In genomic region chr14:70701610-70702009, GRCh38 we compare ENCODE assay signal across 26 cellular contexts.
"Had no signal": no experiment of that assay in that cellular context is flagged by ENCODE, and none has a peak within 500 bp of the region (broad histone marks: within the 10 kb centered on the region; RNA-seq: fewer than 3 reads in every experiment).

No MANE protein-coding gene starts in this region.

- H3K9me3 Mint-ChIP-seq: T-cell had no signal

- FAIRE-seq: bronchial epithelial cell had no signal

- H3K4me1 Mint-ChIP-seq: T-cell had no signal

- H3K27ac ChIP-seq: SK-N-MC, VCaP had no signal

- H3K27ac Mint-ChIP-seq: activated CD8-positive, alpha-beta T cell treated with anti-CD3 and anti-CD28 coated beads, Interleukin-2, amount 10 ng/mL, durations not matched to agents 7 days and 5 days; T-cell had no signal

- H3K4me3 Mint-ChIP-seq: activated CD8-positive, alpha-beta T cell treated with anti-CD3 and anti-CD28 coated beads, Interleukin-2, amount 10 ng/mL, durations not matched to agents 7 days and 5 days; T-cell had no signal

- H3K4me3 ChIP-seq: SK-N-MC had no signal

- ATAC-seq: activated CD8-positive, alpha-beta T cell treated with anti-CD3 and anti-CD28 coated beads, Interleukin-2, amount 10 ng/mL, durations not matched to agents 7 days and 5 days; Panc1; Right ventricle myocardium inferior; T-cell had no signal

- DNase-seq: activated CD4-positive, alpha-beta T cell treated with anti-CD3 and anti-CD28 coated beads for 48 hours; activated CD4-positive, alpha-beta T cell treated with anti-CD3 and anti-CD28 coated beads, Interleukin-2, amount 50 U/mL, for 4 hours; activated CD8-positive, alpha-beta memory T cell treated with anti-CD3 and anti-CD28 coated beads, Interleukin-2, amount 50 U/mL, for 48 hours; activated CD8-positive, alpha-beta T cell treated with anti-CD3 and anti-CD28 coated beads, Interleukin-2, amount 10 ng/mL, durations not matched to agents 7 days and 5 days; activated naive CD4-positive, alpha-beta T cell treated with anti-CD3 and anti-CD28 coated beads, Interleukin-2, amount 50 U/mL, for 16 hours; activated T-cell treated with anti-CD3 and anti-CD28 coated beads, Interleukin-2, amount 50 U/mL, for 1 hour; aorta; Karpas-422; MM.1S; NCI-H1105 treated with DMSO at 0.1 percent for 48 hours; NCI-H1436 treated with DMSO at 0.1 percent for 48 hours; NCI-H187; NCI-H2081; NCI-H510A treated with DMSO at 0.1 percent for 48 hours; NCI-H69; NK-92 treated with Interleukin-12 subunit alpha and Interleukin-12 subunit beta, amount 100 ng/mL, for 24 hours; OCI-M1; RPMI8226; T-cell; T-helper 2 cell; T1000 had no signal

- H3K27me3 Mint-ChIP-seq: T-cell had no signal

- H3K36me3 Mint-ChIP-seq: T-cell had no signal
